1 cellular context compared by ENCODE assay signal in the genomic region with DNA sequence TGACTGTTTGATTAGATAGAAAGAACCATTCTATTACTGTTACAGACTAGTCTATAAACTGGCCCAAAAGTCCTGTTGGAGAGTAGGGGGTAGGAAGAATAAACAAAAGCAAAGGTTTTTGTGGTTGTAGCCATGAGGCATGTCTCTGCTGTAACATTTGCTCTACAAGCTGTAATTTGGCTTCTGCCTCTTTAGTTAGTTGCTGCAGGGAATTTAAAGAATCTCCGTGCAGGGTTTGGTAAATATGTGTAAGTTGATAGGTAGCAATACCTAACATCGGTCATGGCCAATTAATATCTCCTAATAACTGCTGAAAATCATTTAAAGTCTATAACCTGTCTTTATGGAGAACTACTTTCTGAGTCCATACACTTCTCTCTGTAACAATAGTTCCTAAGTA.
TF ChIP-seq lines count a peak whose summit lies in the region.

No MANE protein-coding gene starts in this region.

TF ChIP-seq in SK-N-SH, 30 proteins besides CTCF, POLR2A, EP300 and RAD21 (continued from another document):
- TF ChIP-seq, protein P1, sequence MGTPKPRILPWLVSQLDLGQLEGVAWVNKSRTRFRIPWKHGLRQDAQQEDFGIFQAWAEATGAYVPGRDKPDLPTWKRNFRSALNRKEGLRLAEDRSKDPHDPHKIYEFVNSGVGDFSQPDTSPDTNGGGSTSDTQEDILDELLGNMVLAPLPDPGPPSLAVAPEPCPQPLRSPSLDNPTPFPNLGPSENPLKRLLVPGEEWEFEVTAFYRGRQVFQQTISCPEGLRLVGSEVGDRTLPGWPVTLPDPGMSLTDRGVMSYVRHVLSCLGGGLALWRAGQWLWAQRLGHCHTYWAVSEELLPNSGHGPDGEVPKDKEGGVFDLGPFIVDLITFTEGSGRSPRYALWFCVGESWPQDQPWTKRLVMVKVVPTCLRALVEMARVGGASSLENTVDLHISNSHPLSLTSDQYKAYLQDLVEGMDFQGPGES (IDR thresholded peaks at IDR 0.05; ENCODE audit: low read depth, low read length), result no peak
- no peak for TF ChIP-seq MEF2A (IDR thresholded peaks at IDR 0.05; ENCODE audit: borderline replicate concordance, low read depth)
- TF ChIP-seq MXI1 (IDR thresholded peaks at IDR 0.05; ENCODE audit: low read depth, low read length), result no peak
- TF ChIP-seq TCF12 (IDR thresholded peaks at IDR 0.05), result no peak
